ENCODE assay signal across 8 cellular contexts in the genomic region with DNA sequence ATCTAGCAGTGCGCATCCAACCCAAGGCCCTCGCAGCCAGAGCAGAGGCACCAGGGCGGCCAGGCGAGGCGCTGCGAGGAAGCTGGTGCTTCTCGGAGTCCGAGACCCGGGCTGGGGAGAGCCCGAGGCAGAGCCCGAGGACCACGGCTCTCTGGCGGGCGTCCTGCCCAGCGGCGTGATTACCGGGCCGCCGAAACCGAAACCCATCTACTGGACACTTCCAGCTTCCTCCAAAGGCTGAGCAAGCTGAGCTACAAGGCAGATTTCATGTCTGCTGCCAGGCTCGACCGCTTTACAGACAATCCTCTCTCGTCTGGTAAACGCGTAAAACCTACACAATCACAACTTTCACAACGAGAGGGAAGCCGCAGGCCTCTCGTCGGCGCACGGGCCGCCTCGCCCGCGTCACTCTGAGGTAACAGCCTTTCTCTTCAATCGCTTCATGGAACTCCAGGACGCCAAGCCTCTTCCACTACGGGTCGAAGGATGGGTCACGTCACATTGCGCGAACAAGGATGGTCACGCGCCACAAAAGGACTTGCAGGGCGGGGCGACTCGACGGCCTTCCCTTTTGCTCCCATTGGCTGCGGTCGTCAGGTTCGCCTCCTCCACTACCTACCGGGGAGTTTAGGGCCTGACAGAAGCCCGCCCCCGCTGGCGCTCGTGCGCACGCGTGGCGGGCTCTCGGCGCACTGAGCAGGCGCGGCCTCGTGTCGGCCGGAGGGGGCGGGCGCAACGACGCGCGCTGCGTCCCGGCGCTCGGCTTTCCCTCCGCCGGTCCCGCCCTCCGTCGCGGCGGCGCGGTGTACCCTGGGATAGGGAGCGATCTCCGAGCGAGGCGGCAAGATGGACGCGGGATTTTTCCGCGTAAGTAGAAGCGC. TPM values are rescaled to one million over a fixed set of nuclear protein-coding genes. Genes with fewer than 3 reads are reported as not detected.
A peak's percentile ranks its signal among the peaks of the same experiment; 100 is the strongest.
DNase-seq lines count a peak whose midpoint lies in the region; TF ChIP-seq lines count a peak whose summit lies in the region.

A gene with protein sequence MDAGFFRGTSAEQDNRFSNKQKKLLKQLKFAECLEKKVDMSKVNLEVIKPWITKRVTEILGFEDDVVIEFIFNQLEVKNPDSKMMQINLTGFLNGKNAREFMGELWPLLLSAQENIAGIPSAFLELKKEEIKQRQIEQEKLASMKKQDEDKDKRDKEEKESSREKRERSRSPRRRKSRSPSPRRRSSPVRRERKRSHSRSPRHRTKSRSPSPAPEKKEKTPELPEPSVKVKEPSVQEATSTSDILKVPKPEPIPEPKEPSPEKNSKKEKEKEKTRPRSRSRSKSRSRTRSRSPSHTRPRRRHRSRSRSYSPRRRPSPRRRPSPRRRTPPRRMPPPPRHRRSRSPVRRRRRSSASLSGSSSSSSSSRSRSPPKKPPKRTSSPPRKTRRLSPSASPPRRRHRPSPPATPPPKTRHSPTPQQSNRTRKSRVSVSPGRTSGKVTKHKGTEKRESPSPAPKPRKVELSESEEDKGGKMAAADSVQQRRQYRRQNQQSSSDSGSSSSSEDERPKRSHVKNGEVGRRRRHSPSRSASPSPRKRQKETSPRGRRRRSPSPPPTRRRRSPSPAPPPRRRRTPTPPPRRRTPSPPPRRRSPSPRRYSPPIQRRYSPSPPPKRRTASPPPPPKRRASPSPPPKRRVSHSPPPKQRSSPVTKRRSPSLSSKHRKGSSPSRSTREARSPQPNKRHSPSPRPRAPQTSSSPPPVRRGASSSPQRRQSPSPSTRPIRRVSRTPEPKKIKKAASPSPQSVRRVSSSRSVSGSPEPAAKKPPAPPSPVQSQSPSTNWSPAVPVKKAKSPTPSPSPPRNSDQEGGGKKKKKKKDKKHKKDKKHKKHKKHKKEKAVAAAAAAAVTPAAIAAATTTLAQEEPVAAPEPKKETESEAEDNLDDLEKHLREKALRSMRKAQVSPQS (plus strand): TSS at position 822 of the 881 bp plus-strand sequence. CDS start 25 bp downstream, at position 847.

- DNase-seq in GM06990 (ENCODE audit: extremely low read depth, insufficient read length): peak; percentile 100
- peak; percentile 100 for DNase-seq in HFFc6
- peak; percentile 98 for DNase-seq in NCI-H1048 (lab: John Stamatoyannopoulos, UW)
- peak; percentile 97 for DNase-seq in SK-N-SH
- peak; percentile 99 for DNase-seq in activated naive CD4-positive, alpha-beta T cell treated with anti-CD3 and anti-CD28 coated beads, Interleukin-2, amount 50 U/mL, for 16 hours
- peak; percentile 99 for DNase-seq in germinal center (ENCODE audit: low spot score)
- DNase-seq in non-pigmented ciliary epithelial cell (ENCODE audit: low read depth): peak; percentile 100
- peak; percentile 99 for DNase-seq in superior temporal gyrus (ENCODE audit: extremely low spot score)

- no peaks in the 10 kb centered on the region for H3K9me3 Mint-ChIP-seq in HFFc6

- H3K9ac ChIP-seq in SK-N-SH: peak within 1 kb of the TSS; percentile 100

- 0 out of 2 replicates have a peak, but pooled peaks cover 3% of the 10 kb centered on the region for H3K27me3 Mint-ChIP-seq in HFFc6 (ENCODE audit: insufficient read depth)

- peak within 1 kb of the TSS; percentile 89 for H2AFZ ChIP-seq in SK-N-SH (ENCODE audit: low read depth)

- H3K4me3 ChIP-seq in GM06990 (replicated peaks; ENCODE audit: low read depth, low read length) (peak within 1 kb of the TSS; percentile 95), SK-N-SH (ENCODE audit: low read depth in 2 of 2, low read length in 1 of 2) (peak within 1 kb of the TSS; percentile 84 to 93)

- H3F3A ChIP-seq in SK-N-SH (replicated peaks; ENCODE audit: insufficient read depth): peaks cover 10% of the 10 kb centered on the region

- peaks cover 33% of the 10 kb centered on the region for H4K20me1 ChIP-seq in SK-N-SH (ENCODE audit: insufficient read depth)

- WGBS in SK-N-SH (ENCODE audit: low lambda C conversion rate): 0% methylated on average over 17 of the region's 95 CpGs

- peaks cover 30% of the 10 kb centered on the region for H3K36me3 Mint-ChIP-seq in HFFc6 (ENCODE audit: low read depth)

- peaks cover 15% of the 10 kb centered on the region in 2 experiments; a peak in 3 of 4 replicates for H3K4me1 ChIP-seq in SK-N-SH (ENCODE audit: control insufficient read depth in 1 of 2, insufficient read depth in 2 of 2, low read depth in 1 of 2, low read length in 1 of 2)

- TF ChIP-seq EP300 in SK-N-SH (IDR thresholded peaks at IDR 0.05; ENCODE audit: borderline replicate concordance in 1 of 2, low read depth in 1 of 2, low read length in 1 of 2): no peak

- peaks cover 56% of the 10 kb centered on the region for H3K79me2 ChIP-seq in SK-N-SH (ENCODE audit: insufficient read depth)

- H3K9me2 ChIP-seq in SK-N-SH: no peaks in the 10 kb centered on the region

- H3K4me3 Mint-ChIP-seq in HFFc6: peak within 1 kb of the TSS; percentile 99

- POLR2A ChIA-PET in SK-N-SH (lab: Yijun Ruan, JAX): no interaction called here

- H3K27ac Mint-ChIP-seq in HFFc6: peak within 1 kb of the TSS; percentile 100

- peak; percentile 26 for TF ChIP-seq CTCF in GM06990 (IDR thresholded peaks at IDR 0.05; ENCODE audit: insufficient read depth, low read length, poor library complexity, severe bottlenecking)
- peak; percentile 30; the same call in 1 of the 2 replicates for TF ChIP-seq CTCF in HFFc6 (IDR thresholded peaks at IDR 0.05)
- peak; percentile 19; the same call in 1 of the 2 replicates for TF ChIP-seq CTCF in SK-N-SH (IDR thresholded peaks at IDR 0.05)

- H3K27me3 ChIP-seq in GM06990 (replicated peaks; ENCODE audit: control insufficient read depth, insufficient read depth, low read length): no peaks in the 10 kb centered on the region
- H3K27me3 ChIP-seq in SK-N-SH (ENCODE audit: insufficient read depth): no peaks in the 10 kb centered on the region

- no peaks in the 10 kb centered on the region for H3K9me3 ChIP-seq in SK-N-SH

- H3K36me3 ChIP-seq in GM06990 (ENCODE audit: control insufficient read depth, insufficient read depth, low read length) (no peaks in the 10 kb centered on the region), SK-N-SH (replicated peaks in 1 of 2; ENCODE audit: control insufficient read depth in 1 of 2, insufficient read depth in 2 of 2, low read length in 1 of 2) (peaks cover 25 to 27% of the 10 kb centered on the region in 2 experiments)

- CTCF ChIA-PET in SK-N-SH (lab: Yijun Ruan, JAX): interaction anchor here (0.8 to 2.1 kb wide), 4 partner anchors 14 to 444 kb away, joined by 5 to 8 read pairs (median 7); no protein-coding TSS in a partner anchor

- no peak for TF ChIP-seq RAD21 in SK-N-SH (IDR thresholded peaks at IDR 0.05; ENCODE audit: low read length)

- peak within 1 kb of the TSS; percentile 97 to 100 for H3K27ac ChIP-seq in SK-N-SH (ENCODE audit: low read depth in 2 of 2, low read length in 1 of 2)

- H3K4me2 ChIP-seq in SK-N-SH: peak within 1 kb of the TSS; percentile 92

- peaks cover 35% of the 10 kb centered on the region for H3K4me1 Mint-ChIP-seq in HFFc6 (ENCODE audit: low read depth)

TF ChIP-seq in SK-N-SH, 30 proteins besides CTCF, POLR2A, EP300 and RAD21 (continues in another document):
- TF ChIP-seq, protein P1, sequence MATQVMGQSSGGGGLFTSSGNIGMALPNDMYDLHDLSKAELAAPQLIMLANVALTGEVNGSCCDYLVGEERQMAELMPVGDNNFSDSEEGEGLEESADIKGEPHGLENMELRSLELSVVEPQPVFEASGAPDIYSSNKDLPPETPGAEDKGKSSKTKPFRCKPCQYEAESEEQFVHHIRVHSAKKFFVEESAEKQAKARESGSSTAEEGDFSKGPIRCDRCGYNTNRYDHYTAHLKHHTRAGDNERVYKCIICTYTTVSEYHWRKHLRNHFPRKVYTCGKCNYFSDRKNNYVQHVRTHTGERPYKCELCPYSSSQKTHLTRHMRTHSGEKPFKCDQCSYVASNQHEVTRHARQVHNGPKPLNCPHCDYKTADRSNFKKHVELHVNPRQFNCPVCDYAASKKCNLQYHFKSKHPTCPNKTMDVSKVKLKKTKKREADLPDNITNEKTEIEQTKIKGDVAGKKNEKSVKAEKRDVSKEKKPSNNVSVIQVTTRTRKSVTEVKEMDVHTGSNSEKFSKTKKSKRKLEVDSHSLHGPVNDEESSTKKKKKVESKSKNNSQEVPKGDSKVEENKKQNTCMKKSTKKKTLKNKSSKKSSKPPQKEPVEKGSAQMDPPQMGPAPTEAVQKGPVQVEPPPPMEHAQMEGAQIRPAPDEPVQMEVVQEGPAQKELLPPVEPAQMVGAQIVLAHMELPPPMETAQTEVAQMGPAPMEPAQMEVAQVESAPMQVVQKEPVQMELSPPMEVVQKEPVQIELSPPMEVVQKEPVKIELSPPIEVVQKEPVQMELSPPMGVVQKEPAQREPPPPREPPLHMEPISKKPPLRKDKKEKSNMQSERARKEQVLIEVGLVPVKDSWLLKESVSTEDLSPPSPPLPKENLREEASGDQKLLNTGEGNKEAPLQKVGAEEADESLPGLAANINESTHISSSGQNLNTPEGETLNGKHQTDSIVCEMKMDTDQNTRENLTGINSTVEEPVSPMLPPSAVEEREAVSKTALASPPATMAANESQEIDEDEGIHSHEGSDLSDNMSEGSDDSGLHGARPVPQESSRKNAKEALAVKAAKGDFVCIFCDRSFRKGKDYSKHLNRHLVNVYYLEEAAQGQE (IDR thresholded peaks at IDR 0.05; ENCODE audit: low read depth, low read length): peak; percentile 66; the same call in 1 of the 2 replicates
- TF ChIP-seq TAF1 (IDR thresholded peaks at IDR 0.05; ENCODE audit: borderline replicate concordance, low read depth, low read length): peak; percentile 88
- TF ChIP-seq, protein P2, sequence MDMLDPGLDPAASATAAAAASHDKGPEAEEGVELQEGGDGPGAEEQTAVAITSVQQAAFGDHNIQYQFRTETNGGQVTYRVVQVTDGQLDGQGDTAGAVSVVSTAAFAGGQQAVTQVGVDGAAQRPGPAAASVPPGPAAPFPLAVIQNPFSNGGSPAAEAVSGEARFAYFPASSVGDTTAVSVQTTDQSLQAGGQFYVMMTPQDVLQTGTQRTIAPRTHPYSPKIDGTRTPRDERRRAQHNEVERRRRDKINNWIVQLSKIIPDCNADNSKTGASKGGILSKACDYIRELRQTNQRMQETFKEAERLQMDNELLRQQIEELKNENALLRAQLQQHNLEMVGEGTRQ (IDR thresholded peaks at IDR 0.05; ENCODE audit: borderline replicate concordance, low read depth, low read length): peak; percentile 59; the same call in 1 of the 2 replicates
- no peak for TF ChIP-seq RFX5 (IDR thresholded peaks at IDR 0.05; ENCODE audit: low read length)
- peak; percentile 18; the same call in 1 of the 2 replicates for TF ChIP-seq SMC3 (IDR thresholded peaks at IDR 0.05; ENCODE audit: low read depth, low read length)
- TF ChIP-seq, protein P3, sequence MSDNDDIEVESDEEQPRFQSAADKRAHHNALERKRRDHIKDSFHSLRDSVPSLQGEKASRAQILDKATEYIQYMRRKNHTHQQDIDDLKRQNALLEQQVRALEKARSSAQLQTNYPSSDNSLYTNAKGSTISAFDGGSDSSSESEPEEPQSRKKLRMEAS (IDR thresholded peaks at IDR 0.05; ENCODE audit: low read depth): peak; percentile 83
- TF ChIP-seq CHD2 (IDR thresholded peaks at IDR 0.05; ENCODE audit: low read length, partially characterized antibody): peak; percentile 54

RNA-seq across cellular contexts. Expression of the gene that starts here (rescaled TPM):
- total RNA-seq in HFFc6 (2021; fragmentation: NEBNext Ultra II Directional; extraction: Animal tissue kit (Norgen Biotek cat#: 25700)): 100 to 1,000 TPM; 118 to 149 (median 134) TPM
- polyA plus RNA-seq in SK-N-SH (2012; rRNA removed): 52.3 and 56.1 TPM in 2 replicates
- polyA plus RNA-seq in SK-N-SH (2012; cell fraction: cytosol; rRNA removed): 42.1 and 43.8 TPM in 2 replicates
- polyA plus RNA-seq in SK-N-SH (2012; cell fraction: nucleus; rRNA removed): 120 and 128 TPM in 2 replicates

Comparison
In these comparisons a context has a peak if more than half of its experiments do, and no peak if none do; other contexts are left out.
1. Peak in every context shown above with its lines: DNase-seq, H3K4me3 ChIP-seq and H3K27ac ChIP-seq.